ENCODE assay signal across 18 cellular contexts in the genomic region with DNA sequence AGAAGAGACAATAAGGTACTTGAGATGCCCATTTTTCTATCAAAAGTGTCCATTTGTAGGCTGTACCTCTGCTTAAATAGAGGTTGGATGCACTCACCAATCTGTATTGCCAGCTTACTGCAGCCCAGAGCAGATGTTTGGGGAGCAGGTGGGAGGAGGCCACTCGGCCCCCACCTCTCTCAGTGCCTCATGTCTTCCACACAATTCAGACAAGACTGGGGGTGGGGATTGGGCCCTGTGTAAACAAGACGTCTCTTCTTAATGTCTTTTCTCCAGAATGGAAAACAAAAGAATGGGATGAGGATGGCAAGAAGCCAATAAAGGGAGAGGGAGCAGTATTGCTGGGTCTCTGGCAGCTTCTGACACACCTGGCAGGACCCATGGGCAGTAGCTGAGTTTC.
DNase-seq lines count a peak whose midpoint lies in the region; TF ChIP-seq lines count a peak whose summit lies in the region.
"Had no signal": no experiment of that assay in that cellular context is flagged by ENCODE, and none has a peak within 500 bp of the region (broad histone marks: within the 10 kb centered on the region; RNA-seq: fewer than 3 reads in every experiment).

No MANE protein-coding gene starts in this region.

- H3K4me1 Mint-ChIP-seq in endothelial cell (ENCODE audit: unreplicated experiment), result peaks cover 32% of the 10 kb centered on the region

- intact Hi-C loops in dorsolateral prefrontal cortex (cut with DNase I), result loop anchor here (10.0 kb wide), 2 partner anchors 178 to 258 kb away; a partner anchor contains a TSS
- intact Hi-C loops in thyroid gland (cut with DNase I), result no loop called here

- H3K9me3 ChIP-seq in thyroid gland (no peaks in the 10 kb centered on the region), smooth muscle cell (replicated peaks; ENCODE audit: low read depth) (no peaks in the 10 kb centered on the region)
- H3K9me3 ChIP-seq: heart right ventricle, Peyer's patch had no signal

- TF ChIP-seq POLR2A in thyroid gland (IDR thresholded peaks at IDR 0.05), result no peak

- H3K27ac ChIP-seq in dorsolateral prefrontal cortex, result peak overlapping the region in 57 of 59 donors; percentile 40 to 96 (median 91)
- H3K27ac ChIP-seq in thyroid gland, result peak overlapping the region; percentile 81 to 91 (median 90)
- no peak overlapping the region for H3K27ac ChIP-seq in smooth muscle cell (ENCODE audit: low read depth)

- H4K20me1 ChIP-seq in smooth muscle cell (ENCODE audit: low read depth), result peaks cover 48% of the 10 kb centered on the region

- peaks cover 30% of the 10 kb centered on the region for H3K79me2 ChIP-seq in smooth muscle cell (ENCODE audit: low read depth)

- H3K27me3 ChIP-seq in dorsolateral prefrontal cortex, result no peaks in the 10 kb centered on the region
- no peaks in the 10 kb centered on the region for H3K27me3 ChIP-seq in thyroid gland
- no peaks in the 10 kb centered on the region for H3K27me3 ChIP-seq in smooth muscle cell (ENCODE audit: low read depth)
- H3K27me3 ChIP-seq: heart right ventricle, Peyer's patch had no signal

- TF ChIP-seq CTCF in dorsolateral prefrontal cortex (IDR thresholded peaks at IDR 0.05 in 54 of 56, conservative IDR thresholded peaks at IDR 0.05 in 2 of 56; ENCODE audit: low read depth in 1 of 56, partially characterized antibody in 56 of 56) (no peak), thyroid gland (IDR thresholded peaks at IDR 0.05) (no peak), endothelial cell (IDR thresholded peaks at IDR 0.05; ENCODE audit: unreplicated experiment) (no peak), smooth muscle cell (IDR thresholded peaks at IDR 0.05; ENCODE audit: borderline replicate concordance, insufficient read depth, poor library complexity, severe bottlenecking) (no peak)

- no peaks in the 10 kb centered on the region for H3K36me3 ChIP-seq in thyroid gland
- no peaks in the 10 kb centered on the region for H3K36me3 ChIP-seq in smooth muscle cell (ENCODE audit: low read depth)
- H3K36me3 ChIP-seq: heart right ventricle, Peyer's patch had no signal

- H3K4me1 ChIP-seq in thyroid gland, result peaks cover 43 to 63% of the 10 kb centered on the region in 2 donors
- H3K4me1 ChIP-seq in smooth muscle cell (ENCODE audit: low read depth), result peaks cover 12% of the 10 kb centered on the region

- no peak overlapping the region for H2AFZ ChIP-seq in smooth muscle cell (ENCODE audit: low read depth)

- H3K9ac ChIP-seq in smooth muscle cell (ENCODE audit: low read depth), result no peak overlapping the region

- peaks cover 2% of the 10 kb centered on the region for H3K27me3 Mint-ChIP-seq in endothelial cell (ENCODE audit: unreplicated experiment)
- H3K27me3 Mint-ChIP-seq: activated CD8-positive, alpha-beta T cell treated with anti-CD3 and anti-CD28 coated beads for 36 hours; stimulated activated naive CD8-positive, alpha-beta T cell treated with anti-CD3 and anti-CD28 coated beads, Interleukin-15, amount 100 ng/mL, for 72 hours had no signal

- H3K4me3 ChIP-seq in dorsolateral prefrontal cortex (no peak overlapping the region), thyroid gland (replicated peaks in 1 of 3) (no peak overlapping the region), smooth muscle cell (no peak overlapping the region)
- H3K4me3 ChIP-seq: heart right ventricle, Peyer's patch had no signal

- no peak overlapping the region for H3K4me3 Mint-ChIP-seq in endothelial cell (ENCODE audit: unreplicated experiment)
- H3K4me3 Mint-ChIP-seq: activated CD8-positive, alpha-beta T cell treated with anti-CD3 and anti-CD28 coated beads for 36 hours; stimulated activated naive CD8-positive, alpha-beta T cell treated with anti-CD3 and anti-CD28 coated beads, Interleukin-15, amount 100 ng/mL, for 72 hours had no signal

- H3K36me3 Mint-ChIP-seq in endothelial cell (ENCODE audit: low read depth, unreplicated experiment), result no peaks in the 10 kb centered on the region

- no peak overlapping the region for H3K4me2 ChIP-seq in smooth muscle cell

- 55 to 61% methylated on average over 2 of the region's 2 CpGs for WGBS in thyroid gland, 2 donors
- WGBS in smooth muscle cell (ENCODE audit: low lambda C conversion rate), result 75% methylated on average over 2 of the region's 2 CpGs

- H3K9me3 Mint-ChIP-seq in endothelial cell (ENCODE audit: unreplicated experiment), result no peaks in the 10 kb centered on the region
- H3K9me3 Mint-ChIP-seq: activated CD8-positive, alpha-beta T cell treated with anti-CD3 and anti-CD28 coated beads for 36 hours; activated T-helper 2 cell treated with anti-CD3 and anti-CD28 coated beads, Interferon-gamma antibody, Interleukin-2, Interleukin-4, amounts not matched to agents 10 μg/mL and 5 μg/mL and 100 μg/mL, durations not matched to agents 14 hours and 24 hours and 36 hours; stimulated activated naive CD8-positive, alpha-beta T cell treated with anti-CD3 and anti-CD28 coated beads, Interleukin-15, amount 100 ng/mL, for 72 hours had no signal

- H3K27ac Mint-ChIP-seq in endothelial cell (ENCODE audit: unreplicated experiment), result no peak overlapping the region
- H3K27ac Mint-ChIP-seq: activated CD8-positive, alpha-beta T cell treated with anti-CD3 and anti-CD28 coated beads for 36 hours; activated T-helper 2 cell treated with anti-CD3 and anti-CD28 coated beads, Interferon-gamma antibody, Interleukin-2, Interleukin-4, amounts not matched to agents 10 μg/mL and 5 μg/mL and 100 μg/mL, durations not matched to agents 14 hours and 24 hours and 36 hours; stimulated activated naive CD8-positive, alpha-beta T cell treated with anti-CD3 and anti-CD28 coated beads, Interleukin-15, amount 100 ng/mL, for 72 hours had no signal

- no peaks in the 10 kb centered on the region for H3F3A ChIP-seq in smooth muscle cell (ENCODE audit: low read depth)

- peak; percentile 21 to 94 (median 78) for DNase-seq in NCI-H1417 (lab: John Stamatoyannopoulos, UW)
- no peak for DNase-seq in NCI-H1417 treated with DMSO at 0.1 percent for 48 hours (lab: John Stamatoyannopoulos, UW)
- peak; percentile 18 for DNase-seq in NCI-H446 treated with DMSO at 0.1 percent for 48 hours (lab: John Stamatoyannopoulos, UW)
- no peak for DNase-seq in dorsolateral prefrontal cortex
- DNase-seq in thyroid gland, result no peak
- no peak for DNase-seq in endothelial cell (ENCODE audit: low spot score)
- no peak for DNase-seq in Kasumi-1 (lab: John Stamatoyannopoulos, UW)
- no peak for DNase-seq in smooth muscle cell (lab: John Stamatoyannopoulos, UW; ENCODE audit: unreplicated experiment)
- DNase-seq: activated CD8-positive, alpha-beta T cell treated with anti-CD3 and anti-CD28 coated beads for 36 hours; HCEC 1CT; heart right ventricle; IMR-90; islet precursor cell; mesendoderm; NCI-H1930; Peyer's patch; stimulated activated naive CD8-positive, alpha-beta T cell treated with anti-CD3 and anti-CD28 coated beads, Interleukin-15, amount 100 ng/mL, for 72 hours had no signal

Comparison
In these comparisons a context has a peak if more than half of its experiments do, and no peak if none do; other contexts are left out.
1. DNase-seq: peak in NCI-H1417 (3 of 3) and NCI-H446 treated with DMSO at 0.1 percent for 48 hours (single experiment); none in NCI-H1417 treated with DMSO at 0.1 percent for 48 hours (single experiment), dorsolateral prefrontal cortex (0 of 10), thyroid gland (0 of 2), endothelial cell (single experiment), Kasumi-1 (0 of 2) and smooth muscle cell (single experiment).